24 cellular contexts compared by ENCODE assay signal in genomic region chr13:66216723-66217122, GRCh38.
DNase-seq lines count a peak whose midpoint lies in the region; ATAC-seq, FAIRE-seq and TF ChIP-seq lines count a peak whose summit lies in the region.
"Had no signal": no experiment of that assay in that cellular context is flagged by ENCODE, and none has a peak within 500 bp of the region (broad histone marks: within the 10 kb centered on the region; RNA-seq: fewer than 3 reads in every experiment).

No MANE protein-coding gene starts in this region.

- peak overlapping the region; percentile 45 for H3K27ac ChIP-seq in DND-41 (ENCODE audit: low read length)
- H3K27ac ChIP-seq: SJCRH30 had no signal

- H3K27ac Mint-ChIP-seq in WTC11: no peak overlapping the region
- H3K27ac Mint-ChIP-seq: CD4-positive, alpha-beta T cell; IgD-negative memory B cell had no signal

- POLR2A ChIA-PET in WTC11 (lab: Charles Lee): no interaction called here

- peaks cover 39% of the 10 kb centered on the region for H3K4me1 ChIP-seq in DND-41 (ENCODE audit: insufficient read depth, low read length)
- H3K4me1 ChIP-seq: BE2C, SJCRH30 had no signal

- H3K36me3 ChIP-seq in DND-41 (ENCODE audit: insufficient read depth, low read length): no peaks in the 10 kb centered on the region
- H3K36me3 ChIP-seq: BE2C, SJCRH30 had no signal

- H3K9ac ChIP-seq in DND-41 (ENCODE audit: low read depth, low read length): peak overlapping the region; percentile 17; the same call in 1 of the 2 replicates

- H3K4me3 ChIP-seq in DND-41 (ENCODE audit: low read depth in 1 of 2, low read length in 2 of 2) (0 out of 4 replicates have a peak overlapping the region, but pooled peaks of 1 of the 2 experiments have one; percentile 7), astrocyte of the spinal cord (ENCODE audit: low read depth, low read length) (no peak overlapping the region), skeletal muscle cell (ENCODE audit: low read depth, low read length) (no peak overlapping the region)
- H3K4me3 ChIP-seq: SJCRH30 had no signal

- no peak overlapping the region for H3K4me3 Mint-ChIP-seq in WTC11
- H3K4me3 Mint-ChIP-seq: CD4-positive, alpha-beta T cell; IgD-negative memory B cell had no signal

- peak overlapping the region; percentile 52 for H2AFZ ChIP-seq in DND-41 (ENCODE audit: low read depth, low read length)

- no peaks in the 10 kb centered on the region for H3K27me3 ChIP-seq in DND-41 (ENCODE audit: insufficient read depth, low read length, poor library complexity)
- H3K27me3 ChIP-seq: BE2C, SJCRH30 had no signal

- no peak for TF ChIP-seq CTCF in DND-41 (IDR thresholded peaks at IDR 0.05; ENCODE audit: borderline replicate concordance, extremely low read depth, low read length, poor library complexity, severe bottlenecking)
- TF ChIP-seq CTCF in astrocyte of the spinal cord (IDR thresholded peaks at IDR 0.05; ENCODE audit: low read depth, low read length): no peak
- no peak for TF ChIP-seq CTCF in WTC11 (IDR thresholded peaks at IDR 0.05)

- CTCF ChIA-PET in WTC11 (lab: Charles Lee): no interaction called here

- DNase-seq in DND-41 (no peak), astrocyte of the spinal cord (ENCODE audit: low read depth, low spot score) (peak; percentile 8), fibroblast of peridontal ligament (ENCODE audit: extremely low read depth) (peak; percentile 73), skeletal muscle cell (ENCODE audit: low read depth) (peak; percentile 84), RPMI8226 (no peak), Right ventricle myocardium inferior (ENCODE audit: missing footprints) (no peak), WTC11 (ENCODE audit: low spot score) (no peak), urothelium cell line (ENCODE audit: low spot score) (no peak)
- DNase-seq: BE2C; Calu3; CD4-positive, alpha-beta T cell; GOT3; Kasumi-1; MM.1S; NCI-H1105; NCI-H1694; NCI-H2107; NCI-H2227 treated with DMSO at 0.1 percent for 48 hours; NCI-H510A treated with DMSO at 0.1 percent for 48 hours; NCI-H82; PC-3; SJCRH30 had no signal

- in situ Hi-C loops in astrocyte of the spinal cord (cut with HindIII; ENCODE audit: low sequenced_read_pairs): no loop called here

- FAIRE-seq in urothelium cell line (lab: Jason Lieb, UNC): no peak

- H3K27me3 Mint-ChIP-seq in WTC11 (ENCODE audit: low read depth): peaks cover 63% of the 10 kb centered on the region
- H3K27me3 Mint-ChIP-seq: CD4-positive, alpha-beta T cell; IgD-negative memory B cell had no signal

- H3K9me3 ChIP-seq in DND-41 (ENCODE audit: insufficient read depth, low read length, severe bottlenecking): no peaks in the 10 kb centered on the region
- H3K9me3 ChIP-seq: BE2C, SJCRH30 had no signal

- H3K4me2 ChIP-seq in DND-41 (ENCODE audit: insufficient read depth, low read length): peak overlapping the region; percentile 38

- H3K79me2 ChIP-seq in DND-41 (ENCODE audit: insufficient read depth, low read length): no peaks in the 10 kb centered on the region

- peak; percentile 72 for ATAC-seq in DND-41 (ENCODE audit: insufficient read depth, low read depth)
- no peak for ATAC-seq in Right ventricle myocardium inferior
- ATAC-seq in WTC11: no peak
- ATAC-seq: HCT116, PC-3 had no signal

- peaks cover 16% of the 10 kb centered on the region for H3K4me1 Mint-ChIP-seq in WTC11
- H3K4me1 Mint-ChIP-seq: IgD-negative memory B cell had no signal

- intact Hi-C loops in Right ventricle myocardium inferior (cut with DNase I): no loop called here

- H3K36me3 Mint-ChIP-seq in WTC11: no peaks in the 10 kb centered on the region

- H3K9me3 Mint-ChIP-seq in WTC11: no peaks in the 10 kb centered on the region

- H4K20me1 ChIP-seq in DND-41 (ENCODE audit: insufficient read depth, low read length): no peaks in the 10 kb centered on the region

TF ChIP-seq in WTC11, 78 proteins besides CTCF, POLR2A, EP300 and RAD21:
- TF ChIP-seq NR3C1 (CRISPR knock-in tag; conservative IDR thresholded peaks at IDR 0.05; ENCODE audit: low read depth) (no peak), ETV6 (CRISPR knock-in tag; IDR thresholded peaks at IDR 0.05) (no peak), RORB (CRISPR knock-in tag; IDR thresholded peaks at IDR 0.05) (no peak), AR (CRISPR knock-in tag; IDR thresholded peaks at IDR 0.05) (no peak), TP53 (CRISPR knock-in tag; IDR thresholded peaks at IDR 0.05) (no peak), ZNF671 (CRISPR knock-in tag; IDR thresholded peaks at IDR 0.05) (no peak), TCF7 (CRISPR knock-in tag; IDR thresholded peaks at IDR 0.05; ENCODE audit: low read depth) (no peak), JUN (CRISPR knock-in tag; IDR thresholded peaks at IDR 0.05) (no peak), ZNF138 (CRISPR knock-in tag; conservative IDR thresholded peaks at IDR 0.05) (no peak), PREB (CRISPR knock-in tag; IDR thresholded peaks at IDR 0.05; ENCODE audit: borderline replicate concordance) (no peak), FOXJ3 (CRISPR knock-in tag; IDR thresholded peaks at IDR 0.05; ENCODE audit: borderline replicate concordance) (no peak), SOX15 (CRISPR knock-in tag; IDR thresholded peaks at IDR 0.05) (no peak), FOXP4 (CRISPR knock-in tag; IDR thresholded peaks at IDR 0.05) (no peak), HMGA2 (CRISPR knock-in tag; IDR thresholded peaks at IDR 0.05) (no peak), MLX (CRISPR knock-in tag; IDR thresholded peaks at IDR 0.05) (no peak), RELA (CRISPR knock-in tag; IDR thresholded peaks at IDR 0.05; ENCODE audit: borderline replicate concordance) (no peak), NR1H2 (CRISPR knock-in tag; IDR thresholded peaks at IDR 0.05) (no peak), GTF2I (CRISPR knock-in tag; conservative IDR thresholded peaks at IDR 0.05) (no peak), IRF2 (CRISPR knock-in tag; IDR thresholded peaks at IDR 0.05; ENCODE audit: borderline replicate concordance, low read depth) (no peak), NFYB (CRISPR knock-in tag; conservative IDR thresholded peaks at IDR 0.05; ENCODE audit: low read depth) (no peak)
TF ChIP-seq in WTC11: peak in this region for 0.

Comparison
In these comparisons a context has a peak if more than half of its experiments do, and no peak if none do; other contexts are left out.
1. DNase-seq: peak in astrocyte of the spinal cord (single experiment), fibroblast of peridontal ligament (single experiment) and skeletal muscle cell (single experiment); none in DND-41 (single experiment), RPMI8226 (single experiment), Right ventricle myocardium inferior (single experiment), WTC11 (single experiment) and urothelium cell line (single experiment).